1 cellular context compared by ENCODE assay signal in the genomic region with DNA sequence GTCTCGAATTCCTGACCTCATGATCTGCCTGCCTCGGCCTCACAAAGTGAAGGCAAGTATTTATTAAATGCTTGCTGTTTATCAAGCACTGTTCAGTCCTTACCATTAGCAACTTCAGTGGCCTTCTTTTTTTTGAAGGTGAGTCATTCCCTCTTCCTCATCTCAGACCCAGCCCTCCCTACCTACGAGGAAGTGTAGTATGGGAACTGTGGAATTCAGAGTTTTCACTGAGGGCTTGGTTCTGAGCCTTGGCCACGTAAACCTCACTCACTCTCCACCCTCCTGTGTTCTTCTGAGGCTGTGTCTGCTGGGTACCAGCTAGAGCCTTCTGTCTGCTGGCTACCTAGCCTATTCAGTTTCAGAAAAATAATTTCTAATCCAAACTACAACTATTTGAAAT.
TF ChIP-seq lines count a peak whose summit lies in the region.

No MANE protein-coding gene starts in this region.

TF ChIP-seq in GM23338, 12 proteins besides CTCF, POLR2A, EP300 and RAD21 (continued from another document):
- TF ChIP-seq, protein P1, sequence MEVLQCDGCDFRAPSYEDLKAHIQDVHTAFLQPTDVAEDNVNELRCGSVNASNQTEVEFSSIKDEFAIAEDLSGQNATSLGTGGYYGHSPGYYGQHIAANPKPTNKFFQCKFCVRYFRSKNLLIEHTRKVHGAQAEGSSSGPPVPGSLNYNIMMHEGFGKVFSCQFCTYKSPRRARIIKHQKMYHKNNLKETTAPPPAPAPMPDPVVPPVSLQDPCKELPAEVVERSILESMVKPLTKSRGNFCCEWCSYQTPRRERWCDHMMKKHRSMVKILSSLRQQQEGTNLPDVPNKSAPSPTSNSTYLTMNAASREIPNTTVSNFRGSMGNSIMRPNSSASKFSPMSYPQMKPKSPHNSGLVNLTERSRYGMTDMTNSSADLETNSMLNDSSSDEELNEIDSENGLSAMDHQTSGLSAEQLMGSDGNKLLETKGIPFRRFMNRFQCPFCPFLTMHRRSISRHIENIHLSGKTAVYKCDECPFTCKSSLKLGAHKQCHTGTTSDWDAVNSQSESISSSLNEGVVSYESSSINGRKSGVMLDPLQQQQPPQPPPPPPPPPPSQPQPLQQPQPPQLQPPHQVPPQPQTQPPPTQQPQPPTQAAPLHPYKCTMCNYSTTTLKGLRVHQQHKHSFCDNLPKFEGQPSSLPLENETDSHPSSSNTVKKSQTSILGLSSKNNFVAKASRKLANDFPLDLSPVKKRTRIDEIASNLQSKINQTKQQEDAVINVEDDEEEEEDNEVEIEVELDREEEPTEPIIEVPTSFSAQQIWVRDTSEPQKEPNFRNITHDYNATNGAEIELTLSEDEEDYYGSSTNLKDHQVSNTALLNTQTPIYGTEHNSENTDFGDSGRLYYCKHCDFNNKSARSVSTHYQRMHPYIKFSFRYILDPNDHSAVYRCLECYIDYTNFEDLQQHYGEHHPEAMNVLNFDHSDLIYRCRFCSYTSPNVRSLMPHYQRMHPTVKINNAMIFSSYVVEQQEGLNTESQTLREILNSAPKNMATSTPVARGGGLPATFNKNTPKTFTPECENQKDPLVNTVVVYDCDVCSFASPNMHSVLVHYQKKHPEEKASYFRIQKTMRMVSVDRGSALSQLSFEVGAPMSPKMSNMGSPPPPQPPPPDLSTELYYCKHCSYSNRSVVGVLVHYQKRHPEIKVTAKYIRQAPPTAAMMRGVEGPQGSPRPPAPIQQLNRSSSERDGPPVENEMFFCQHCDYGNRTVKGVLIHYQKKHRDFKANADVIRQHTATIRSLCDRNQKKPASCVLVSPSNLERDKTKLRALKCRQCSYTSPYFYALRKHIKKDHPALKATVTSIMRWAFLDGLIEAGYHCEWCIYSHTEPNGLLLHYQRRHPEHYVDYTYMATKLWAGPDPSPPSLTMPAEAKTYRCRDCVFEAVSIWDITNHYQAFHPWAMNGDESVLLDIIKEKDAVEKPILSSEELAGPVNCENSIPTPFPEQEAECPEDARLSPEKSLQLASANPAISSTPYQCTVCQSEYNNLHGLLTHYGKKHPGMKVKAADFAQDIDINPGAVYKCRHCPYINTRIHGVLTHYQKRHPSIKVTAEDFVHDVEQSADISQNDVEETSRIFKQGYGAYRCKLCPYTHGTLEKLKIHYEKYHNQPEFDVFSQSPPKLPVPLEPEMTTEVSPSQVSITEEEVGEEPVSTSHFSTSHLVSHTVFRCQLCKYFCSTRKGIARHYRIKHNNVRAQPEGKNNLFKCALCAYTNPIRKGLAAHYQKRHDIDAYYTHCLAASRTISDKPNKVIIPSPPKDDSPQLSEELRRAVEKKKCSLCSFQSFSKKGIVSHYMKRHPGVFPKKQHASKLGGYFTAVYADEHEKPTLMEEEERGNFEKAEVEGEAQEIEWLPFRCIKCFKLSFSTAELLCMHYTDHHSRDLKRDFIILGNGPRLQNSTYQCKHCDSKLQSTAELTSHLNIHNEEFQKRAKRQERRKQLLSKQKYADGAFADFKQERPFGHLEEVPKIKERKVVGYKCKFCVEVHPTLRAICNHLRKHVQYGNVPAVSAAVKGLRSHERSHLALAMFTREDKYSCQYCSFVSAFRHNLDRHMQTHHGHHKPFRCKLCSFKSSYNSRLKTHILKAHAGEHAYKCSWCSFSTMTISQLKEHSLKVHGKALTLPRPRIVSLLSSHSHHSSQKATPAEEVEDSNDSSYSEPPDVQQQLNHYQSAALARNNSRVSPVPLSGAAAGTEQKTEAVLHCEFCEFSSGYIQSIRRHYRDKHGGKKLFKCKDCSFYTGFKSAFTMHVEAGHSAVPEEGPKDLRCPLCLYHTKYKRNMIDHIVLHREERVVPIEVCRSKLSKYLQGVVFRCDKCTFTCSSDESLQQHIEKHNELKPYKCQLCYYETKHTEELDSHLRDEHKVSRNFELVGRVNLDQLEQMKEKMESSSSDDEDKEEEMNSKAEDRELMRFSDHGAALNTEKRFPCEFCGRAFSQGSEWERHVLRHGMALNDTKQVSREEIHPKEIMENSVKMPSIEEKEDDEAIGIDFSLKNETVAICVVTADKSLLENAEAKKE (CRISPR knock-in tag; IDR thresholded peaks at IDR 0.05): no peak
- TF ChIP-seq, protein P2, sequence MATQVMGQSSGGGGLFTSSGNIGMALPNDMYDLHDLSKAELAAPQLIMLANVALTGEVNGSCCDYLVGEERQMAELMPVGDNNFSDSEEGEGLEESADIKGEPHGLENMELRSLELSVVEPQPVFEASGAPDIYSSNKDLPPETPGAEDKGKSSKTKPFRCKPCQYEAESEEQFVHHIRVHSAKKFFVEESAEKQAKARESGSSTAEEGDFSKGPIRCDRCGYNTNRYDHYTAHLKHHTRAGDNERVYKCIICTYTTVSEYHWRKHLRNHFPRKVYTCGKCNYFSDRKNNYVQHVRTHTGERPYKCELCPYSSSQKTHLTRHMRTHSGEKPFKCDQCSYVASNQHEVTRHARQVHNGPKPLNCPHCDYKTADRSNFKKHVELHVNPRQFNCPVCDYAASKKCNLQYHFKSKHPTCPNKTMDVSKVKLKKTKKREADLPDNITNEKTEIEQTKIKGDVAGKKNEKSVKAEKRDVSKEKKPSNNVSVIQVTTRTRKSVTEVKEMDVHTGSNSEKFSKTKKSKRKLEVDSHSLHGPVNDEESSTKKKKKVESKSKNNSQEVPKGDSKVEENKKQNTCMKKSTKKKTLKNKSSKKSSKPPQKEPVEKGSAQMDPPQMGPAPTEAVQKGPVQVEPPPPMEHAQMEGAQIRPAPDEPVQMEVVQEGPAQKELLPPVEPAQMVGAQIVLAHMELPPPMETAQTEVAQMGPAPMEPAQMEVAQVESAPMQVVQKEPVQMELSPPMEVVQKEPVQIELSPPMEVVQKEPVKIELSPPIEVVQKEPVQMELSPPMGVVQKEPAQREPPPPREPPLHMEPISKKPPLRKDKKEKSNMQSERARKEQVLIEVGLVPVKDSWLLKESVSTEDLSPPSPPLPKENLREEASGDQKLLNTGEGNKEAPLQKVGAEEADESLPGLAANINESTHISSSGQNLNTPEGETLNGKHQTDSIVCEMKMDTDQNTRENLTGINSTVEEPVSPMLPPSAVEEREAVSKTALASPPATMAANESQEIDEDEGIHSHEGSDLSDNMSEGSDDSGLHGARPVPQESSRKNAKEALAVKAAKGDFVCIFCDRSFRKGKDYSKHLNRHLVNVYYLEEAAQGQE (IDR thresholded peaks at IDR 0.05; ENCODE audit: unreplicated experiment): no peak
- no peak for TF ChIP-seq POLR2AphosphoS5 (IDR thresholded peaks at IDR 0.05; ENCODE audit: low read depth)
- TF ChIP-seq EZH2 (IDR thresholded peaks at IDR 0.05; ENCODE audit: low read depth, unreplicated experiment): no peak
